1 cellular context compared by ENCODE assay signal in the genomic region with DNA sequence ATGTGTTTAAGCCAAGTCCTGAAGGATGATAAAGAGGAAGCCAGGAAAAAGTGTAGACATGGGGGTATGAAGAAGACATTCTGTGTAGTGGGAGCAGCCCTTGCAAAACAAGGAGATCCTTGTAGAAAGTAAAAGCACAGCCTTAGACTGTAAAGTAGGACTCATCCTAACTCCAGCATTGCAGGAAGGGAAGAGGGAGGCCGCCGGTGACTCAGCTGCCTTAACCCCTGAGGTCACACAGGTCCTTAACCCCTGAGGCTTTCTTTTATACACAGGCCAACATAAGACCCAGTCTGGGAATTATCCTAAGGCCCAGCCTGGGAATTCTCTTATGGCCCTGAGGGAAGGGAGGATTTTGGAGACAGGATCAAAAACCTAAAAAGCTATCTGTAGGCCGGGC.
TF ChIP-seq lines count a peak whose summit lies in the region.

No MANE protein-coding gene starts in this region.

TF ChIP-seq in WTC11, 78 proteins besides CTCF, POLR2A, EP300 and RAD21 (continued from another document):
- TF ChIP-seq, protein P1, sequence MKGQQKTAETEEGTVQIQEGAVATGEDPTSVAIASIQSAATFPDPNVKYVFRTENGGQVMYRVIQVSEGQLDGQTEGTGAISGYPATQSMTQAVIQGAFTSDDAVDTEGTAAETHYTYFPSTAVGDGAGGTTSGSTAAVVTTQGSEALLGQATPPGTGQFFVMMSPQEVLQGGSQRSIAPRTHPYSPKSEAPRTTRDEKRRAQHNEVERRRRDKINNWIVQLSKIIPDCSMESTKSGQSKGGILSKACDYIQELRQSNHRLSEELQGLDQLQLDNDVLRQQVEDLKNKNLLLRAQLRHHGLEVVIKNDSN (CRISPR knock-in tag; IDR thresholded peaks at IDR 0.05): no peak
- TF ChIP-seq, protein P2, sequence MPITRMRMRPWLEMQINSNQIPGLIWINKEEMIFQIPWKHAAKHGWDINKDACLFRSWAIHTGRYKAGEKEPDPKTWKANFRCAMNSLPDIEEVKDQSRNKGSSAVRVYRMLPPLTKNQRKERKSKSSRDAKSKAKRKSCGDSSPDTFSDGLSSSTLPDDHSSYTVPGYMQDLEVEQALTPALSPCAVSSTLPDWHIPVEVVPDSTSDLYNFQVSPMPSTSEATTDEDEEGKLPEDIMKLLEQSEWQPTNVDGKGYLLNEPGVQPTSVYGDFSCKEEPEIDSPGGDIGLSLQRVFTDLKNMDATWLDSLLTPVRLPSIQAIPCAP (CRISPR knock-in tag; IDR thresholded peaks at IDR 0.05): no peak
- no peak for TF ChIP-seq CREB1 (CRISPR knock-in tag; IDR thresholded peaks at IDR 0.05)
- TF ChIP-seq, protein P3, sequence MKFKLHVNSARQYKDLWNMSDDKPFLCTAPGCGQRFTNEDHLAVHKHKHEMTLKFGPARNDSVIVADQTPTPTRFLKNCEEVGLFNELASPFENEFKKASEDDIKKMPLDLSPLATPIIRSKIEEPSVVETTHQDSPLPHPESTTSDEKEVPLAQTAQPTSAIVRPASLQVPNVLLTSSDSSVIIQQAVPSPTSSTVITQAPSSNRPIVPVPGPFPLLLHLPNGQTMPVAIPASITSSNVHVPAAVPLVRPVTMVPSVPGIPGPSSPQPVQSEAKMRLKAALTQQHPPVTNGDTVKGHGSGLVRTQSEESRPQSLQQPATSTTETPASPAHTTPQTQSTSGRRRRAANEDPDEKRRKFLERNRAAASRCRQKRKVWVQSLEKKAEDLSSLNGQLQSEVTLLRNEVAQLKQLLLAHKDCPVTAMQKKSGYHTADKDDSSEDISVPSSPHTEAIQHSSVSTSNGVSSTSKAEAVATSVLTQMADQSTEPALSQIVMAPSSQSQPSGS (CRISPR knock-in tag; IDR thresholded peaks at IDR 0.05; ENCODE audit: borderline replicate concordance, low read depth): no peak
- TF ChIP-seq CREM (CRISPR knock-in tag; IDR thresholded peaks at IDR 0.05): no peak
- TF ChIP-seq, protein P4, sequence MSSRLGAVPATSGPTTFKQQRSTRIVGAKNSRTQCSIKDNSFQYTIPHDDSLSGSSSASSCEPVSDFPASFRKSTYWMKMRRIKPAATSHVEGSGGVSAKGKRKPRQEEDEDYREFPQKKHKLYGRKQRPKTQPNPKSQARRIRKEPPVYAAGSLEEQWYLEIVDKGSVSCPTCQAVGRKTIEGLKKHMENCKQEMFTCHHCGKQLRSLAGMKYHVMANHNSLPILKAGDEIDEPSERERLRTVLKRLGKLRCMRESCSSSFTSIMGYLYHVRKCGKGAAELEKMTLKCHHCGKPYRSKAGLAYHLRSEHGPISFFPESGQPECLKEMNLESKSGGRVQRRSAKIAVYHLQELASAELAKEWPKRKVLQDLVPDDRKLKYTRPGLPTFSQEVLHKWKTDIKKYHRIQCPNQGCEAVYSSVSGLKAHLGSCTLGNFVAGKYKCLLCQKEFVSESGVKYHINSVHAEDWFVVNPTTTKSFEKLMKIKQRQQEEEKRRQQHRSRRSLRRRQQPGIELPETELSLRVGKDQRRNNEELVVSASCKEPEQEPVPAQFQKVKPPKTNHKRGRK (CRISPR knock-in tag; IDR thresholded peaks at IDR 0.05; ENCODE audit: borderline replicate concordance): no peak
- TF ChIP-seq RORB (CRISPR knock-in tag; IDR thresholded peaks at IDR 0.05): no peak
- TF ChIP-seq, protein P5, sequence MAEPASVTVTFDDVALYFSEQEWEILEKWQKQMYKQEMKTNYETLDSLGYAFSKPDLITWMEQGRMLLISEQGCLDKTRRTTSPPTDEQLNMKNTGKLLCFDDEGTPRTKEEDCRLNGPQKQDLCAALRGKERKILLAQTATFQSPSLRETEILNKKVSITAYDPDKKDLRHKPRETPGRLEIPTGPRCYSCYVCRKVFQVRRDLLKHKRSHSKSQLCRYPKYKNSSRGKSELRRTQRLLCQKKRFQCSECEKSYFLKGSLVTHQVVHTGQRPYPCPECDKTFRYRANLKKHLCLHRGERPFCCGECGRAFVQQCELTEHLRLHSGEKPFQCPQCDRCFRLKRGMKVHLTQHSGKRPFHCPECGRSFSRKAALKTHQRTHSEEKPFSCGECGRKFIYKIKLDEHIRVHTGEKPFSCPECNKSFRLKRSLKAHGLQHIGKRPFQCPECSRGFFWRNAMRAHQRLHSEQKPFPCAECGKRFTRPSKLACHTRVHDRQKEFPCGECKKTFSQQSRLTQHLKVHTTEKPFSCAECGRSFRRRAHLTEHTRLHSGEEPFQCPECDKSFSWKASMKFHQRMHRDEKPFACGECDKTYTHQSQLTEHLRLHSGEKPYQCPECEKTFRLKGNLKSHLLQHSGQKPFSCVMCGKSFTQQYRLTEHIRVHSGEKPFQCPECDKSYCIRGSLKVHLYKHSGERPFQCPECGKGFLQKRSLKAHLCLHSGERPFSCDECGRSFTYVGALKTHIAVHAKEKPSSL (CRISPR knock-in tag; conservative IDR thresholded peaks at IDR 0.05): no peak
- TF ChIP-seq, protein P6, sequence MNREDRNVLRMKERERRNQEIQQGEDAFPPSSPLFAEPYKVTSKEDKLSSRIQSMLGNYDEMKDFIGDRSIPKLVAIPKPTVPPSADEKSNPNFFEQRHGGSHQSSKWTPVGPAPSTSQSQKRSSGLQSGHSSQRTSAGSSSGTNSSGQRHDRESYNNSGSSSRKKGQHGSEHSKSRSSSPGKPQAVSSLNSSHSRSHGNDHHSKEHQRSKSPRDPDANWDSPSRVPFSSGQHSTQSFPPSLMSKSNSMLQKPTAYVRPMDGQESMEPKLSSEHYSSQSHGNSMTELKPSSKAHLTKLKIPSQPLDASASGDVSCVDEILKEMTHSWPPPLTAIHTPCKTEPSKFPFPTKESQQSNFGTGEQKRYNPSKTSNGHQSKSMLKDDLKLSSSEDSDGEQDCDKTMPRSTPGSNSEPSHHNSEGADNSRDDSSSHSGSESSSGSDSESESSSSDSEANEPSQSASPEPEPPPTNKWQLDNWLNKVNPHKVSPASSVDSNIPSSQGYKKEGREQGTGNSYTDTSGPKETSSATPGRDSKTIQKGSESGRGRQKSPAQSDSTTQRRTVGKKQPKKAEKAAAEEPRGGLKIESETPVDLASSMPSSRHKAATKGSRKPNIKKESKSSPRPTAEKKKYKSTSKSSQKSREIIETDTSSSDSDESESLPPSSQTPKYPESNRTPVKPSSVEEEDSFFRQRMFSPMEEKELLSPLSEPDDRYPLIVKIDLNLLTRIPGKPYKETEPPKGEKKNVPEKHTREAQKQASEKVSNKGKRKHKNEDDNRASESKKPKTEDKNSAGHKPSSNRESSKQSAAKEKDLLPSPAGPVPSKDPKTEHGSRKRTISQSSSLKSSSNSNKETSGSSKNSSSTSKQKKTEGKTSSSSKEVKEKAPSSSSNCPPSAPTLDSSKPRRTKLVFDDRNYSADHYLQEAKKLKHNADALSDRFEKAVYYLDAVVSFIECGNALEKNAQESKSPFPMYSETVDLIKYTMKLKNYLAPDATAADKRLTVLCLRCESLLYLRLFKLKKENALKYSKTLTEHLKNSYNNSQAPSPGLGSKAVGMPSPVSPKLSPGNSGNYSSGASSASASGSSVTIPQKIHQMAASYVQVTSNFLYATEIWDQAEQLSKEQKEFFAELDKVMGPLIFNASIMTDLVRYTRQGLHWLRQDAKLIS (CRISPR knock-in tag; IDR thresholded peaks at IDR 0.05; ENCODE audit: borderline replicate concordance): no peak
